9 cellular contexts compared by ENCODE assay signal in genomic region chr20:33731693-33732165, GRCh38. TPM values are rescaled to one million over a fixed set of nuclear protein-coding genes. Genes with fewer than 3 reads are reported as not detected.
A peak's percentile ranks its signal among the peaks of the same experiment; 100 is the strongest.
DNase-seq lines count a peak whose midpoint lies in the region; ATAC-seq, FAIRE-seq and TF ChIP-seq lines count a peak whose summit lies in the region.
"Had no signal": no experiment of that assay in that cellular context is flagged by ENCODE, and none has a peak within 500 bp of the region (broad histone marks: within the 10 kb centered on the region; RNA-seq: fewer than 3 reads in every experiment).

Gene ZNF341, plus strand, starts transcription at chr20:33731996. Its CDS starts 26 bp downstream, at chr20:33732022.

- H3K4me3 ChIP-seq in CD4-positive, alpha-beta memory T cell (ENCODE audit: low read length in 2 of 2), result peak within 1 kb of the TSS; percentile 64 to 69
- peak within 1 kb of the TSS; percentile 48 to 72 (median 67) for H3K4me3 ChIP-seq in H1 (ENCODE audit: extremely low read depth in 1 of 4, insufficient read depth in 2 of 4, low read depth in 3 of 4, low read length in 4 of 4)
- peak within 1 kb of the TSS; percentile 55 for H3K4me3 ChIP-seq in mucosa of stomach (ENCODE audit: low read length)

- peak within 1 kb of the TSS; percentile 88 for H2BK5ac ChIP-seq in H1 (ENCODE audit: low read depth, low read length)

- peaks cover 10 to 25% (median 19%) of the 10 kb centered on the region in 4 donors for H3K4me1 Mint-ChIP-seq in CD4-positive, alpha-beta memory T cell
- peaks cover 28% of the 10 kb centered on the region for H3K4me1 Mint-ChIP-seq in activated CD8-positive, alpha-beta T cell treated with anti-CD3 and anti-CD28 coated beads, Interleukin-2, amount 10 ng/mL, durations not matched to agents 7 days and 5 days (ENCODE audit: low read depth)

- peaks cover 0 to 4% of the 10 kb centered on the region in 2 donors for H3K9me3 ChIP-seq in CD4-positive, alpha-beta memory T cell (ENCODE audit: control insufficient read depth in 1 of 2, low read length in 2 of 2)
- H3K9me3 ChIP-seq in H1 (ENCODE audit: insufficient read depth in 2 of 2, low read depth in 1 of 2, low read length in 1 of 2), result peaks cover 2 to 3% of the 10 kb centered on the region in 2 experiments; a peak in 3 of 4 replicates
- no peaks in the 10 kb centered on the region for H3K9me3 ChIP-seq in mucosa of stomach (ENCODE audit: control insufficient read depth, low read length)

- DNase-seq in CD4-positive, alpha-beta memory T cell, result peak in 4 of 5 donors; percentile 88 to 91 (median 90)
- DNase-seq in NCI-H82 treated with DMSO at 0.1 percent for 48 hours (lab: John Stamatoyannopoulos, UW; ENCODE audit: unreplicated experiment) (peak; percentile 75), H1 (ENCODE audit: low read depth in 1 of 2, low spot score in 2 of 2) (peak in 1 of 2 experiments; percentile 92)
- DNase-seq in activated CD8-positive, alpha-beta T cell treated with anti-CD3 and anti-CD28 coated beads, Interleukin-2, amount 10 ng/mL, durations not matched to agents 7 days and 5 days, result peak; percentile 91
- peak; percentile 58 to 79 for DNase-seq in stimulated activated CD8-positive, alpha-beta memory T cell treated with anti-CD3 and anti-CD28 coated beads, Interleukin-4, amount 100 ng/mL, for 4 hours (ENCODE audit: low read depth in 2 of 2, low spot score in 1 of 2)

- peak; percentile 65 to 87 (median 78) for TF ChIP-seq CTCF in H1 (IDR thresholded peaks at IDR 0.05; ENCODE audit: control extremely low read depth in 1 of 3, insufficient read depth in 1 of 3, low read depth in 1 of 3, low read length in 3 of 3)

- CTCF ChIA-PET in CD4-positive, alpha-beta memory T cell (lab: Charles Lee; ENCODE audit: partially characterized antibody), result interaction anchor here (0.7 to 2.3 kb wide), 3 partner anchors 12 to 242 kb away, joined by 3 to 9 read pairs (median 3); partner anchors contain the start of genes ACTL10, CBFA2T2 and PXMP4
- CTCF ChIA-PET in activated CD8-positive, alpha-beta T cell treated with anti-CD3 and anti-CD28 coated beads, Interleukin-2, amount 10 ng/mL, durations not matched to agents 7 days and 5 days (lab: Charles Lee), result interaction anchor here (0.8 to 5.6 kb wide), 8 partner anchors 10 to 286 kb away, joined by 3 to 24 read pairs (median 5); partner anchors contain the start of genes ACTL10 and PXMP4
- CTCF ChIA-PET in H1 (lab: Charles Lee; ENCODE audit: partially characterized antibody), result interaction anchor here (0.6 to 2.5 kb wide), 6 partner anchors 9 to 65 kb away, joined by 3 to 6 read pairs (median 4); partner anchors contain the start of gene ACTL10

- peak within 1 kb of the TSS; percentile 88 for H3K4ac ChIP-seq in H1 (replicated peaks; ENCODE audit: insufficient read length, low read depth, low read length)

- H3K36me3 ChIP-seq in CD4-positive, alpha-beta memory T cell (ENCODE audit: insufficient read depth, low read length), result no peaks in the 10 kb centered on the region
- H3K36me3 ChIP-seq in H1 (ENCODE audit: control insufficient read depth in 2 of 4, insufficient read depth in 4 of 4, low read length in 3 of 4) (no peaks in the 10 kb centered on the region; a peak in 1 of 8 replicates), mucosa of stomach (ENCODE audit: control insufficient read depth, insufficient read depth, low read length) (no peaks in the 10 kb centered on the region)

- peak within 1 kb of the TSS; percentile 63 for H4K5ac ChIP-seq in H1 (ENCODE audit: insufficient read length, low read depth, low read length)

- peaks cover 6 to 10% of the 10 kb centered on the region in 2 donors for H3K36me3 Mint-ChIP-seq in CD4-positive, alpha-beta memory T cell
- H3K36me3 Mint-ChIP-seq in activated CD8-positive, alpha-beta T cell treated with anti-CD3 and anti-CD28 coated beads, Interleukin-2, amount 10 ng/mL, durations not matched to agents 7 days and 5 days (ENCODE audit: low read depth), result peaks cover 15% of the 10 kb centered on the region

- H2BK20ac ChIP-seq in H1 (ENCODE audit: low read length), result 0 out of 2 replicates have a peak within 1 kb of the TSS, but pooled peaks have one; percentile 90

- no peaks in the 10 kb centered on the region for H3K27me3 Mint-ChIP-seq in CD4-positive, alpha-beta memory T cell
- no peaks in the 10 kb centered on the region for H3K27me3 Mint-ChIP-seq in activated CD8-positive, alpha-beta T cell treated with anti-CD3 and anti-CD28 coated beads, Interleukin-2, amount 10 ng/mL, durations not matched to agents 7 days and 5 days (ENCODE audit: low read depth)

- peak within 1 kb of the TSS; percentile 64 for H3K27ac ChIP-seq in CD4-positive, alpha-beta memory T cell (ENCODE audit: low read depth, low read length)
- H3K27ac ChIP-seq in H1 (ENCODE audit: low read depth, low read length), result peak within 1 kb of the TSS; percentile 58; the same call in 1 of the 2 replicates

- no peaks in the 10 kb centered on the region for H3K79me1 ChIP-seq in H1 (ENCODE audit: low read depth, low read length)

- peak within 1 kb of the TSS; percentile 80 to 94 for H3K4me2 ChIP-seq in H1 (ENCODE audit: insufficient read depth in 1 of 2, low read depth in 2 of 2, low read length in 2 of 2)

- peak; percentile 68 for ATAC-seq in GM19452 (IDR thresholded peaks at IDR 0.05; ENCODE audit: unreplicated experiment)
- ATAC-seq in HG03558 (IDR thresholded peaks at IDR 0.05; ENCODE audit: extremely low read depth, unreplicated experiment), result peak; percentile 36
- ATAC-seq in activated CD8-positive, alpha-beta T cell treated with anti-CD3 and anti-CD28 coated beads, Interleukin-2, amount 10 ng/mL, durations not matched to agents 7 days and 5 days, result peak; percentile 90

- H3K23me2 ChIP-seq in H1 (ENCODE audit: low read depth, low read length), result peaks cover 9% of the 10 kb centered on the region

- intact Hi-C loops in CD4-positive, alpha-beta memory T cell (cut with micrococcal nuclease), result loop anchor here (1.0 to 5.0 kb wide), 10 partner anchors 11 to 381 kb away; partner anchors contain the start of genes ACTL10, CDK5RAP1, CHMP4B and E2F1

- WGBS in H1 (ENCODE audit: extremely low coverage in 1 of 2, insufficient coverage in 1 of 2, insufficient read length in 1 of 2, insufficient replicate concordance in 2 of 2, low coverage in 1 of 2, low lambda C conversion rate in 2 of 2, missing lambda C conversion rate in 1 of 2), 2 experiments, result 3% methylated on average over 30 of the region's 57 CpGs; no CpG with 5 or more reads in 1 of the 2 experiments

- H3K4me1 ChIP-seq in CD4-positive, alpha-beta memory T cell (ENCODE audit: insufficient read depth, low read length), result peaks cover 21% of the 10 kb centered on the region
- H3K4me1 ChIP-seq in H1 (replicated peaks in 1 of 4; ENCODE audit: control insufficient read depth in 3 of 4, insufficient read depth in 4 of 4, low read length in 3 of 4), result peaks cover 4 to 9% (median 7%) of the 10 kb centered on the region in 4 experiments
- peaks cover 27% of the 10 kb centered on the region for H3K4me1 ChIP-seq in mucosa of stomach (ENCODE audit: control insufficient read depth, insufficient read depth, low read length)

- H3K27me3 ChIP-seq in CD4-positive, alpha-beta memory T cell (ENCODE audit: insufficient read depth, low read length), result no peaks in the 10 kb centered on the region
- H3K27me3 ChIP-seq in H1 (replicated peaks in 1 of 4; ENCODE audit: control insufficient read depth in 3 of 4, extremely low read depth in 1 of 4, insufficient read depth in 3 of 4, low read length in 3 of 4) (no peaks in the 10 kb centered on the region), mucosa of stomach (ENCODE audit: control insufficient read depth, insufficient read depth, low read length) (no peaks in the 10 kb centered on the region)

- H4K20me1 ChIP-seq in H1 (replicated peaks in 1 of 2; ENCODE audit: control insufficient read depth in 1 of 2, insufficient read depth in 2 of 2, low read length in 2 of 2), result no peaks in the 10 kb centered on the region

- H2AK5ac ChIP-seq in H1 (ENCODE audit: low read depth, low read length), result 0 out of 2 replicates have a peak within 1 kb of the TSS, but pooled peaks have one; percentile 24

- H3K56ac ChIP-seq in H1 (replicated peaks; ENCODE audit: insufficient read length, low read depth, low read length), result peak within 1 kb of the TSS; percentile 75

- TF ChIP-seq POLR2A in H1 (IDR thresholded peaks at IDR 0.05; ENCODE audit: control extremely low read depth in 1 of 2, low read depth in 2 of 2, low read length in 2 of 2), result peak in 1 of 2 experiments; percentile 28; a peak in 1 of 3 replicates

- peak within 1 kb of the TSS; percentile 98 for H4K91ac ChIP-seq in H1 (replicated peaks; ENCODE audit: insufficient read length, low read length)

- peak within 1 kb of the TSS; percentile 88; the same call in 1 of the 2 replicates for H2BK15ac ChIP-seq in H1 (ENCODE audit: low read length)

- H3K27ac Mint-ChIP-seq in CD4-positive, alpha-beta memory T cell, result peak within 1 kb of the TSS; percentile 92 to 98 (median 96)
- H3K27ac Mint-ChIP-seq in activated CD8-positive, alpha-beta T cell treated with anti-CD3 and anti-CD28 coated beads, Interleukin-2, amount 10 ng/mL, durations not matched to agents 7 days and 5 days, result peak within 1 kb of the TSS; percentile 94

- H4K8ac ChIP-seq in H1 (ENCODE audit: extremely low read depth, insufficient read depth, low read length), result peak within 1 kb of the TSS; percentile 92

- POLR2A ChIA-PET in CD4-positive, alpha-beta memory T cell (lab: Charles Lee; ENCODE audit: partially characterized antibody), result interaction anchor here (0.5 to 3.6 kb wide), 28 partner anchors 8 to 784 kb away, joined by 3 to 55 read pairs (median 5); partner anchors contain the start of genes ACTL10, CBFA2T2, CHMP4B and DYNLRB1
- POLR2A ChIA-PET in activated CD8-positive, alpha-beta T cell treated with anti-CD3 and anti-CD28 coated beads, Interleukin-2, amount 10 ng/mL, durations not matched to agents 7 days and 5 days (lab: Charles Lee), result interaction anchor here (0.5 to 3.2 kb wide), 14 partner anchors 12 to 1722 kb away, joined by 3 to 15 read pairs (median 4); partner anchors contain the start of gene PXMP4
- POLR2A ChIA-PET in H1 (lab: Charles Lee; ENCODE audit: partially characterized antibody), result interaction anchor here (0.9 to 2.7 kb wide), 7 partner anchors 10 to 66 kb away, joined by 3 to 8 read pairs (median 3); partner anchors contain the start of gene PXMP4

- peak; percentile 72 to 84 for TF ChIP-seq RAD21 in H1 (IDR thresholded peaks at IDR 0.05 in 1 of 2, conservative IDR thresholded peaks at IDR 0.05 in 1 of 2; ENCODE audit: low read depth in 2 of 2, low read length in 2 of 2)

- no peak within 1 kb of the TSS for H3K23ac ChIP-seq in H1 (ENCODE audit: insufficient read length)

- TF ChIP-seq EP300 in H1 (IDR thresholded peaks at IDR 0.05; ENCODE audit: borderline replicate concordance in 1 of 2, low read depth in 2 of 2, low read length in 2 of 2), result no peak; a peak in 2 of 3 replicates

- peak within 1 kb of the TSS; percentile 87 for H2AFZ ChIP-seq in H1 (ENCODE audit: low read length)

- peak within 1 kb of the TSS; percentile 89 to 94 (median 93) for H3K4me3 Mint-ChIP-seq in CD4-positive, alpha-beta memory T cell
- H3K4me3 Mint-ChIP-seq in activated CD8-positive, alpha-beta T cell treated with anti-CD3 and anti-CD28 coated beads, Interleukin-2, amount 10 ng/mL, durations not matched to agents 7 days and 5 days, result peak within 1 kb of the TSS; percentile 89

- H3K9ac ChIP-seq in H1 (replicated peaks in 1 of 4; ENCODE audit: extremely low read depth in 1 of 4, low read depth in 3 of 4, low read length in 3 of 4) (peak within 1 kb of the TSS; percentile 5 to 71 (median 56); a peak in 6 of 7 replicates), mucosa of stomach (ENCODE audit: low read length) (peak within 1 kb of the TSS; percentile 84)

- H3K9me3 Mint-ChIP-seq in CD4-positive, alpha-beta memory T cell, result peaks cover 0 to 8% (median 5%) of the 10 kb centered on the region in 8 donors
- H3K9me3 Mint-ChIP-seq in activated CD8-positive, alpha-beta T cell treated with anti-CD3 and anti-CD28 coated beads, Interleukin-2, amount 10 ng/mL, durations not matched to agents 7 days and 5 days (ENCODE audit: insufficient read depth), result peaks cover 11% of the 10 kb centered on the region

- H3K79me2 ChIP-seq in H1 (ENCODE audit: control insufficient read depth in 1 of 2, insufficient read depth in 2 of 2, low read length in 2 of 2), result no peaks in the 10 kb centered on the region

- no peak for FAIRE-seq in H1 (lab: Jason Lieb, UNC)
- FAIRE-seq: colon had no signal

- H2BK120ac ChIP-seq in H1 (replicated peaks; ENCODE audit: low read depth, low read length), result peak within 1 kb of the TSS; percentile 73

- no peak within 1 kb of the TSS for H3K14ac ChIP-seq in H1 (ENCODE audit: insufficient read length)

- peak within 1 kb of the TSS; percentile 95 for H3K18ac ChIP-seq in H1 (ENCODE audit: extremely low read depth, low read length)

- H2BK12ac ChIP-seq in H1 (ENCODE audit: low read depth, low read length), result peak within 1 kb of the TSS; percentile 95; the same call in 1 of the 2 replicates

RNA-seq across cellular contexts. Expression of gene ZNF341, which starts in this region (rescaled TPM):
- 1 to 10 TPM; 4.8 to 5.0 TPM for total RNA-seq in CD4-positive, alpha-beta memory T cell
- 1 to 10 TPM; 1.5 to 2.3 TPM for polyA plus RNA-seq in CD4-positive, alpha-beta memory T cell
- 1 to 10 TPM; 4.7 to 5.2 TPM for total RNA-seq in activated CD8-positive, alpha-beta T cell treated with anti-CD3 and anti-CD28 coated beads, Interleukin-2, amount 10 ng/mL, durations not matched to agents 7 days and 5 days
- 6.3 and 6.4 TPM in 2 replicates for total RNA-seq in H1 (2021; fragmentation: NEBNext Ultra II Directional; extraction: Animal tissue kit (Norgen Biotek cat#: 25700))
- 5.8 and 7.0 TPM in 2 replicates for polyA plus RNA-seq in H1 (2011; rRNA removed)
- 3.3 TPM for polyA plus RNA-seq in H1 (2011; cell fraction: cytosol; rRNA removed)
- 6.9 TPM for polyA plus RNA-seq in H1 (2011; cell fraction: nucleus; rRNA removed)
- polyA plus RNA-seq in H1 (2012, experiment 1 of 2), result 5.0 to 7.4 TPM (median 5.6 TPM) in 4 replicates
- 6.7 TPM for polyA plus RNA-seq in H1 (2012, experiment 2 of 2)
- polyA plus RNA-seq in H1 (2013, experiment 1 of 2), result 3.9 TPM
- polyA plus RNA-seq in H1 (2013, experiment 2 of 2), result 3.7 TPM
- 5.5 TPM in 2 replicates for polyA minus RNA-seq in H1 (2011; rRNA and poly(A)+ RNA removed)
- 4.7 TPM for polyA minus RNA-seq in H1 (2011; cell fraction: cytosol; rRNA and poly(A)+ RNA removed)
- polyA minus RNA-seq in H1 (2011; cell fraction: nucleus; rRNA and poly(A)+ RNA removed), result 3.9 TPM

Comparison
In these comparisons a context has a peak if more than half of its experiments do, and no peak if none do; other contexts are left out.
1. ATAC-seq: peak in every context shown above with its lines; median percentile 90 in activated CD8-positive, alpha-beta T cell treated with anti-CD3 and anti-CD28 coated beads, Interleukin-2, amount 10 ng/mL, durations not matched to agents 7 days and 5 days; 68 in GM19452; 36 in HG03558.